In the genomic region with DNA sequence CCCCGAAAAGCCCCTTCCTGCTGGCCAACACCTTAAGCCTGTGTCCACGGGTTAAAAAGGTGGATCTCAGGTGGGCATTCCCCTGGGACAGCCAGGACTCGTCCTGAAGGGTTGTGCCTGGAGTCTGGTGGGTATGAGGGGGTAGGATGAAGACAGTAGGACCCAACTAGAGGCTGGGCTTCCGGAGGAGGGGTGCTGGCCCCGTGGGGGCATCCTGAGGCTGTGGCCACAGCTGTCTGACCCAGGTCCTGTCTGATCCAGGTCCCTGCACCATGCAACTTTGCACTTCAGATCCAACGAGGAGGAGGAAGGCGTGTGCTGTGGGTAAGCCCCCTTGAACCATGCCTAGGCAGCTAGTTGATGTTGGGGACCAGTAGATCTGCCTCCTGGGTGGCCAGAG, we compare ENCODE assay signal across 22 cellular contexts.
"Had no signal": no experiment of that assay in that cellular context is flagged by ENCODE, and none has a peak within 500 bp of the region (broad histone marks: within the 10 kb centered on the region; RNA-seq: fewer than 3 reads in every experiment).

No MANE protein-coding gene starts in this region.

- ATAC-seq: activated CD4-positive, CD25-positive, alpha-beta regulatory T cell treated with anti-CD3 and anti-CD28 coated beads, Interleukin-2, amount 50 U/mL, for 24 hours; esophagus mucosa; stimulated activated naive CD8-positive, alpha-beta T cell treated with anti-CD3 and anti-CD28 coated beads, Interleukin-15, amount 100 ng/mL, for 72 hours; T-helper 17 cell had no signal

- H3K36me3 ChIP-seq: ovary, prostate gland had no signal

- H3K27ac Mint-ChIP-seq: brain had no signal

- H3K4me3 ChIP-seq: hepatocyte, left ventricle myocardium inferior, ovary, prostate gland, spleen, tibial artery had no signal

- H3K4me3 Mint-ChIP-seq: activated CD4-positive, alpha-beta T cell treated with anti-CD3 and anti-CD28 coated beads, Interleukin-2, amount 10 ng/mL, durations not matched to agents 7 days and 5 days; brain; natural killer cell treated with Interleukin-12 subunit alpha and Interleukin-12 subunit beta and Interleukin-15 and Interleukin-18, amount 100 ng/mL, for 72 hours; stimulated activated naive CD8-positive, alpha-beta T cell treated with anti-CD3 and anti-CD28 coated beads, Interleukin-15, amount 100 ng/mL, for 72 hours; T-helper 17 cell had no signal

- H3K27me3 Mint-ChIP-seq: activated CD4-positive, alpha-beta T cell treated with anti-CD3 and anti-CD28 coated beads, Interleukin-2, amount 10 ng/mL, durations not matched to agents 7 days and 5 days; natural killer cell treated with Interleukin-12 subunit alpha and Interleukin-12 subunit beta and Interleukin-15 and Interleukin-18, amount 100 ng/mL, for 72 hours; stimulated activated naive CD8-positive, alpha-beta T cell treated with anti-CD3 and anti-CD28 coated beads, Interleukin-15, amount 100 ng/mL, for 72 hours; T-helper 17 cell had no signal

- H3K9me3 Mint-ChIP-seq: activated CD4-positive, alpha-beta T cell treated with anti-CD3 and anti-CD28 coated beads, Interleukin-2, amount 10 ng/mL, durations not matched to agents 7 days and 5 days; brain; natural killer cell treated with Interleukin-12 subunit alpha and Interleukin-12 subunit beta and Interleukin-15 and Interleukin-18, amount 100 ng/mL, for 72 hours; stimulated activated naive CD8-positive, alpha-beta T cell treated with anti-CD3 and anti-CD28 coated beads, Interleukin-15, amount 100 ng/mL, for 72 hours had no signal

- H3K27ac ChIP-seq: hepatocyte, left ventricle myocardium inferior, ovary, prostate gland, tibial artery had no signal

- H3K36me3 Mint-ChIP-seq: brain had no signal

- DNase-seq: activated CD4-positive, alpha-beta T cell treated with anti-CD3 and anti-CD28 coated beads, Interleukin-2, amount 10 ng/mL, durations not matched to agents 7 days and 5 days; activated gamma-delta T cell; aorta; caudate nucleus; dermis blood vessel endothelial cell; effector memory CD4-positive, alpha-beta T cell; foreskin melanocyte; left ventricle myocardium inferior; mammary epithelial cell; midbrain; ovary; spleen; stimulated activated CD4-positive, alpha-beta T cell treated with anti-CD3 and anti-CD28 coated beads, Interleukin-4, amount 100 ng/mL, for 24 hours; stimulated activated naive CD8-positive, alpha-beta T cell treated with anti-CD3 and anti-CD28 coated beads, Interleukin-15, amount 100 ng/mL, for 72 hours; T-helper 17 cell; tibial artery had no signal

- H3K27me3 ChIP-seq: hepatocyte, ovary, spleen, tibial artery had no signal

- H3K4me1 Mint-ChIP-seq: brain had no signal

- H3K4me1 ChIP-seq: left ventricle myocardium inferior, prostate gland, tibial artery had no signal

- H3K9me3 ChIP-seq: left ventricle myocardium inferior, ovary, prostate gland, spleen, tibial artery had no signal
